Comparison of ENCODE assay signal across 8 cellular contexts in the genomic region with DNA sequence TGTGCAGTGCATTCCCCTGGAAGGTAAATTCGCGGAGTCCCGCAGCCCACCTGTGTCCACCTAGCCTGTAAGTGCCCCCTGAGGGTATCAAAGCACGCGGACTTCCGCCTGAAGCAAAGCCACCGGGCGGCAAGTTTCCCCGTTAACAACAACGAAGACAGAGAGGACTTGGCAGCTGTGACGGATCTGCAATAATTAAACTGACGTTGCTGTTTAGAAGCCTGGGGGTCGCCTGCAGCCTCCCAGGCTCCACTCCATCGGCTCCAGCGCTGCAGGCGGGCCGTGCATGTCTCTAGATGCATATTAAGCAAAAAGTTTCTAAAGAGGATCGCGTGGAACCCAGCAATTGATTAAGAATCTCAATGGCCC. TPM values are rescaled to one million over a fixed set of nuclear protein-coding genes. Genes with fewer than 3 reads are reported as not detected.
DNase-seq lines count a peak whose midpoint lies in the region; ATAC-seq and TF ChIP-seq lines count a peak whose summit lies in the region.

No MANE protein-coding gene starts in this region.

- H3K9me3 ChIP-seq in gastroesophageal sphincter = no peaks in the 10 kb centered on the region

- DNase-seq in Caki2 (ENCODE audit: low read depth) (peak; percentile 68), progenitor cell of endocrine pancreas (ENCODE audit: low spot score, unreplicated experiment) (peak; percentile 26), glomerular visceral epithelial cell (ENCODE audit: extremely low spot score) (no peak), midbrain (lab: John Stamatoyannopoulos, UW) (no peak)
- DNase-seq in activated CD4-positive, alpha-beta T cell treated with anti-CD3 and anti-CD28 coated beads, Interleukin-2, amount 50 U/mL, for 48 hours = peak; percentile 25 to 41

- H3K4me1 ChIP-seq in gastroesophageal sphincter = peaks cover 0 to 27% (median 6%) of the 10 kb centered on the region in 3 donors

- TF ChIP-seq POLR2A in gastroesophageal sphincter (IDR thresholded peaks at IDR 0.05) = no peak

- ATAC-seq in GM19324 (IDR thresholded peaks at IDR 0.05; ENCODE audit: low FRiP score, unreplicated experiment) = peak; percentile 30
- ATAC-seq in HG03378 (IDR thresholded peaks at IDR 0.05; ENCODE audit: unreplicated experiment) = peak; percentile 21
- ATAC-seq in gastroesophageal sphincter = no peak

- no peaks in the 10 kb centered on the region for H3K27me3 Mint-ChIP-seq in progenitor cell of endocrine pancreas

- in situ Hi-C loops in Caki2 (cut with HindIII; ENCODE audit: low pct_unique_long_range_greater_than_20kb, low sequenced_read_pairs) = no loop called here

- peak overlapping the region; percentile 97 for H3K27ac Mint-ChIP-seq in progenitor cell of endocrine pancreas

- H3K36me3 Mint-ChIP-seq in progenitor cell of endocrine pancreas (ENCODE audit: insufficient read depth) = peaks cover 2% of the 10 kb centered on the region

- H3K4me3 Mint-ChIP-seq in progenitor cell of endocrine pancreas (ENCODE audit: low read depth) = peak overlapping the region; percentile 86

- H3K4me3 ChIP-seq in gastroesophageal sphincter = peak overlapping the region; percentile 56 to 62

- peaks cover 0 to 9% of the 10 kb centered on the region in 2 donors for H3K36me3 ChIP-seq in gastroesophageal sphincter

- no peak for TF ChIP-seq EP300 in gastroesophageal sphincter (IDR thresholded peaks at IDR 0.05)

- peak overlapping the region in 3 of 4 donors; percentile 68 to 79 (median 78) for H3K27ac ChIP-seq in gastroesophageal sphincter

- 0% methylated on average over 2 of the region's 19 CpGs; no CpG with 5 or more reads in 1 of the 2 donors for WGBS in gastroesophageal sphincter (ENCODE audit: low coverage in 1 of 2), 2 donors

- no peaks in the 10 kb centered on the region for H3K9me3 Mint-ChIP-seq in progenitor cell of endocrine pancreas (ENCODE audit: low read depth)

- TF ChIP-seq CTCF in gastroesophageal sphincter (IDR thresholded peaks at IDR 0.05) (no peak), progenitor cell of endocrine pancreas (IDR thresholded peaks at IDR 0.05; ENCODE audit: unreplicated experiment) (no peak)

- H3K4me1 Mint-ChIP-seq in progenitor cell of endocrine pancreas (ENCODE audit: low read depth) = peaks cover 29% of the 10 kb centered on the region

- H3K27me3 ChIP-seq in gastroesophageal sphincter = no peaks in the 10 kb centered on the region

RNA-seq across cellular contexts. Expression of a gene that starts 34.8 kb away (rescaled TPM):
- 64.6 and 67.3 TPM in 2 replicates for total RNA-seq in Caki2 (2014; rRNA removed; shearing (Covaris generic); ENCODE audit: low replicate concordance)
- total RNA-seq in gastroesophageal sphincter (100 to 1,000 TPM; 133 to 372 (median 163) TPM), progenitor cell of endocrine pancreas (48.2 and 48.6 TPM in 2 replicates)

Comparison
In these comparisons a context has a peak if more than half of its experiments do, and no peak if none do; other contexts are left out.
1. DNase-seq: peak in Caki2 (single experiment), activated CD4-positive, alpha-beta T cell treated with anti-CD3 and anti-CD28 coated beads, Interleukin-2, amount 50 U/mL, for 48 hours (2 of 2) and progenitor cell of endocrine pancreas (single experiment); none in glomerular visceral epithelial cell (single experiment) and midbrain (single experiment).